Comparison of ENCODE assay signal across 8 cellular contexts in genomic region chr2:229270551-229271410, GRCh38. TPM values are rescaled to one million over a fixed set of nuclear protein-coding genes. Genes with fewer than 3 reads are reported as not detected.
DNase-seq lines count a peak whose midpoint lies in the region; ATAC-seq, FAIRE-seq and TF ChIP-seq lines count a peak whose summit lies in the region.

TSS of gene PID1 (minus strand) at chr2:229271287. CDS start at chr2:229271043, 244 bp downstream.

- TF ChIP-seq RAD21 in A549 (conservative IDR thresholded peaks at IDR 0.05 in 1 of 2, IDR thresholded peaks at IDR 0.05 in 1 of 2) (no peak), liver (IDR thresholded peaks at IDR 0.05) (no peak)

- H3K27ac ChIP-seq in A549 (peak within 1 kb of the TSS; percentile 58 to 88), KMS-11 (no peak within 1 kb of the TSS), liver (ENCODE audit: low read depth in 1 of 2, low read length in 2 of 2) (peak within 1 kb of the TSS; percentile 87 to 90), thyroid gland (peak within 1 kb of the TSS; percentile 31 to 63 (median 56))

- H3K36me3 Mint-ChIP-seq in chondrocyte (ENCODE audit: low read depth): no peaks in the 10 kb centered on the region
- H3K36me3 Mint-ChIP-seq in stimulated activated naive B cell treated with anti-CD40 and anti-IgM and Interleukin-4, amounts not matched to agents 10 μg/mL and 1 μg/mL and 100 μg/mL, for 72 hours: no peaks in the 10 kb centered on the region

- H3K9me3 ChIP-seq in A549 (no peaks in the 10 kb centered on the region), liver (ENCODE audit: control insufficient read depth in 4 of 4, low read length in 3 of 4) (no peaks in the 10 kb centered on the region), thyroid gland (no peaks in the 10 kb centered on the region)

- H3K4me1 ChIP-seq in A549: peaks cover 5% of the 10 kb centered on the region; the same call in 1 of the 3 replicates
- H3K4me1 ChIP-seq in KMS-11 (ENCODE audit: low read depth, poor library complexity, severe bottlenecking): peaks cover 4% of the 10 kb centered on the region
- peaks cover 2 to 47% (median 30%) of the 10 kb centered on the region in 4 donors for H3K4me1 ChIP-seq in liver (ENCODE audit: control insufficient read depth in 4 of 4, insufficient read depth in 4 of 4, low read length in 3 of 4)
- peaks cover 0 to 3% of the 10 kb centered on the region in 2 donors for H3K4me1 ChIP-seq in thyroid gland

- H4K20me1 ChIP-seq in KMS-11 (ENCODE audit: insufficient read depth): no peaks in the 10 kb centered on the region

- H3K4me2 ChIP-seq in A549 (peak within 1 kb of the TSS; percentile 67), KMS-11 (peak within 1 kb of the TSS; percentile 57; the same call in 1 of the 2 replicates)

- peak within 1 kb of the TSS; percentile 61 for H3K4me3 Mint-ChIP-seq in chondrocyte (ENCODE audit: unreplicated experiment)
- no peak within 1 kb of the TSS for H3K4me3 Mint-ChIP-seq in stimulated activated naive B cell treated with anti-CD40 and anti-IgM and Interleukin-4, amounts not matched to agents 10 μg/mL and 1 μg/mL and 100 μg/mL, for 72 hours

- H3K27me3 Mint-ChIP-seq in chondrocyte (ENCODE audit: low read depth): peaks cover 35% of the 10 kb centered on the region
- H3K27me3 Mint-ChIP-seq in stimulated activated naive B cell treated with anti-CD40 and anti-IgM and Interleukin-4, amounts not matched to agents 10 μg/mL and 1 μg/mL and 100 μg/mL, for 72 hours: peaks cover 21 to 32% of the 10 kb centered on the region in 2 donors

- H3K9me3 Mint-ChIP-seq in chondrocyte (ENCODE audit: low read depth): no peaks in the 10 kb centered on the region
- H3K9me3 Mint-ChIP-seq in stimulated activated naive B cell treated with anti-CD40 and anti-IgM and Interleukin-4, amounts not matched to agents 10 μg/mL and 1 μg/mL and 100 μg/mL, for 72 hours: no peaks in the 10 kb centered on the region

- no peak for TF ChIP-seq EP300 in A549 (IDR thresholded peaks at IDR 0.05)

- CTCF ChIA-PET in A549 (lab: Yijun Ruan, JAX): interaction anchor here (0.6 to 3.8 kb wide), 2 partner anchors 137 to 360 kb away, joined by 3 to 15 read pairs; no protein-coding TSS in a partner anchor

- peak within 1 kb of the TSS; percentile 76; the same call in 1 of the 2 replicates for H2AFZ ChIP-seq in KMS-11 (ENCODE audit: low read depth)

- DNase-seq in A549 (ENCODE audit: low read depth in 1 of 2, low spot score in 1 of 2): peak; percentile 21 to 27
- DNase-seq in chondrocyte (ENCODE audit: low spot score): no peak
- DNase-seq in thyroid gland: peak in 1 of 2 donors; percentile 11
- no peak for DNase-seq in GOT3 (lab: John Stamatoyannopoulos, UW)
- DNase-seq in stimulated activated naive B cell treated with anti-CD40 and anti-IgM and Interleukin-4, amounts not matched to agents 10 μg/mL and 1 μg/mL and 100 μg/mL, for 72 hours: no peak

- H3K27ac Mint-ChIP-seq in chondrocyte (ENCODE audit: unreplicated experiment): no peak within 1 kb of the TSS
- H3K27ac Mint-ChIP-seq in stimulated activated naive B cell treated with anti-CD40 and anti-IgM and Interleukin-4, amounts not matched to agents 10 μg/mL and 1 μg/mL and 100 μg/mL, for 72 hours: no peak within 1 kb of the TSS

- TF ChIP-seq CTCF in A549 (IDR thresholded peaks at IDR 0.05): no peak
- no peak for TF ChIP-seq CTCF in KMS-11 (conservative IDR thresholded peaks at IDR 0.05; ENCODE audit: low read depth, low read length)
- TF ChIP-seq CTCF in chondrocyte (IDR thresholded peaks at IDR 0.05): no peak
- no peak for TF ChIP-seq CTCF in liver (IDR thresholded peaks at IDR 0.05; ENCODE audit: low read depth, low read length, missing input control)
- no peak for TF ChIP-seq CTCF in thyroid gland (IDR thresholded peaks at IDR 0.05)

- TF ChIP-seq POLR2A in A549 (IDR thresholded peaks at IDR 0.05; ENCODE audit: low read length) (peak; percentile 35; the same call in 1 of the 2 replicates), thyroid gland (IDR thresholded peaks at IDR 0.05) (no peak)

- intact Hi-C loops in thyroid gland (cut with DNase I): no loop called here

- no peaks in the 10 kb centered on the region for H3K79me2 ChIP-seq in KMS-11 (ENCODE audit: insufficient read depth, low read depth)

- no peak within 1 kb of the TSS for H3K9ac ChIP-seq in KMS-11
- peak within 1 kb of the TSS; percentile 82 to 94 for H3K9ac ChIP-seq in liver (ENCODE audit: low read depth in 1 of 2, low read length in 2 of 2)

- POLR2A ChIA-PET in A549 (lab: Yijun Ruan, JAX): no interaction called here

- 69% methylated on average over 12 of the region's 68 CpGs for WGBS in A549 (ENCODE audit: missing lambda C conversion rate)
- whole genome bisulfite sequencing in liver: 2% methylated on average over 68 of the region's 68 CpGs
- WGBS in thyroid gland, 2 donors: 15 to 20% methylated on average over 11 to 12 of the region's 68 CpGs

- no peak for FAIRE-seq in A549 (lab: Jason Lieb, UNC)

- no peaks in the 10 kb centered on the region for H3K36me3 ChIP-seq in KMS-11 (ENCODE audit: insufficient read depth)
- H3K36me3 ChIP-seq in liver (ENCODE audit: control insufficient read depth in 4 of 4, insufficient read depth in 3 of 4, low read depth in 1 of 4, low read length in 3 of 4): no peaks in the 10 kb centered on the region
- H3K36me3 ChIP-seq in thyroid gland: no peaks in the 10 kb centered on the region

- H3K4me1 Mint-ChIP-seq in chondrocyte (ENCODE audit: low read depth): peaks cover 3% of the 10 kb centered on the region
- H3K4me1 Mint-ChIP-seq in stimulated activated naive B cell treated with anti-CD40 and anti-IgM and Interleukin-4, amounts not matched to agents 10 μg/mL and 1 μg/mL and 100 μg/mL, for 72 hours: no peaks in the 10 kb centered on the region

- ATAC-seq in A549 (peak; percentile 67 to 77), GM18498 (IDR thresholded peaks at IDR 0.05; ENCODE audit: unreplicated experiment) (no peak)
- ATAC-seq in stimulated activated naive B cell treated with anti-CD40 and anti-IgM and Interleukin-4, amounts not matched to agents 10 μg/mL and 1 μg/mL and 100 μg/mL, for 72 hours (replicated peaks): no peak

- H3K27me3 ChIP-seq in KMS-11 (ENCODE audit: insufficient read depth, low read depth) (no peaks in the 10 kb centered on the region), liver (ENCODE audit: control insufficient read depth in 4 of 4, insufficient read depth in 4 of 4, low read length in 3 of 4) (no peaks in the 10 kb centered on the region), thyroid gland (no peaks in the 10 kb centered on the region)

- H3K4me3 ChIP-seq in A549 (peak within 1 kb of the TSS; percentile 54), KMS-11 (IDR thresholded peaks at IDR 0.05; ENCODE audit: insufficient read depth, low read depth, low read length) (no peak within 1 kb of the TSS), liver (ENCODE audit: low read depth in 1 of 3, low read length in 3 of 3) (peak within 1 kb of the TSS; percentile 82 to 99 (median 88)), thyroid gland (replicated peaks in 1 of 3) (peak within 1 kb of the TSS in 1 of 3 donors; percentile 38)

TF ChIP-seq in A549, 52 proteins besides CTCF, POLR2A, EP300 and RAD21 (continues in another document):
- TF ChIP-seq MAFK (IDR thresholded peaks at IDR 0.05; ENCODE audit: partially characterized antibody) (no peak), ELK1 (IDR thresholded peaks at IDR 0.05; ENCODE audit: low read depth, low read length) (no peak), USF2 (IDR thresholded peaks at IDR 0.05) (no peak), NFE2L2 (conservative IDR thresholded peaks at IDR 0.05; ENCODE audit: low read length) (no peak)

TF ChIP-seq in liver, 16 proteins besides CTCF, POLR2A, EP300 and RAD21 (continues in another document):
- TF ChIP-seq REST (IDR thresholded peaks at IDR 0.05): peak; percentile 4
- peak; percentile 60 for TF ChIP-seq ATF3 (IDR thresholded peaks at IDR 0.05)
- TF ChIP-seq HNF4A (conservative IDR thresholded peaks at IDR 0.05): peak in 1 of 2 donors; percentile 8

RNA-seq across cellular contexts. Expression of gene PID1, which starts in this region (rescaled TPM):
- 0.75 and 1.3 TPM in 2 replicates for polyA plus RNA-seq in A549 (2011; rRNA removed)
- polyA plus RNA-seq in A549 (2012; cell fraction: cytosol; rRNA removed): 1.4 TPM in 2 replicates
- polyA plus RNA-seq in A549 (2012; cell fraction: nucleus; rRNA removed): 0.37 and 0.70 TPM in 2 replicates
- polyA plus RNA-seq in A549 (2017; fragmentation: RNase III; extraction: RNeasy Plus Mini Kit Qiagen cat#74134 plus additional on column Dnase treatment): 2.7 to 3.2 TPM (median 2.7 TPM) in 3 replicates
- polyA minus RNA-seq in A549 (2011; rRNA and poly(A)+ RNA removed): 0.50 and 1.0 TPM in 2 replicates
- 0.95 to 1.8 TPM (median 1.8 TPM) in 3 replicates for total RNA-seq in chondrocyte
- total RNA-seq in liver: 10 to 100 TPM; 13.3 to 52.0 TPM
- 10 to 100 TPM; 40.3 to 51.0 TPM for polyA plus RNA-seq in liver
- 10 to 100 TPM; 14.5 to 49.7 (median 20.7) TPM for total RNA-seq in thyroid gland

Comparison
In these comparisons a context has a peak if more than half of its experiments do, and no peak if none do; other contexts are left out.
1. RNA of gene PID1 (polyA plus RNA-seq): 40.3 to 51.0 TPM in liver; 0.37 to 3.2 TPM in A549; every median in the first group is over 4 times any median in the second.
2. ATAC-seq: peak in A549 (2 of 2); none in GM18498 (single experiment) and stimulated activated naive B cell treated with anti-CD40 and anti-IgM and Interleukin-4, amounts not matched to agents 10 μg/mL and 1 μg/mL and 100 μg/mL, for 72 hours (0 of 2).
3. DNase-seq: peak in A549 (2 of 2); none in chondrocyte (single experiment), GOT3 (single experiment) and stimulated activated naive B cell treated with anti-CD40 and anti-IgM and Interleukin-4, amounts not matched to agents 10 μg/mL and 1 μg/mL and 100 μg/mL, for 72 hours (single experiment).